In genomic region chr13:95185311-95185710, GRCh38 we compare ENCODE assay signal across 13 cellular contexts.
A peak's percentile ranks its signal among the peaks of the same experiment; 100 is the strongest.
DNase-seq lines count a peak whose midpoint lies in the region; ATAC-seq and TF ChIP-seq lines count a peak whose summit lies in the region.
"Had no signal": no experiment of that assay in that cellular context is flagged by ENCODE, and none has a peak within 500 bp of the region (broad histone marks: within the 10 kb centered on the region; RNA-seq: fewer than 3 reads in every experiment).

No MANE protein-coding gene starts in this region.

- POLR2A ChIA-PET in CD8-positive, alpha-beta memory T cell (lab: Charles Lee), result no interaction called here
- POLR2A ChIA-PET in RWPE1 (lab: Yijun Ruan, JAX; ENCODE audit: low non-redundant PET), result no interaction called here

- peaks cover 10% of the 10 kb centered on the region; the same call in 1 of the 2 replicates for H3K36me3 ChIP-seq in BLaER1
- no peaks in the 10 kb centered on the region for H3K36me3 ChIP-seq in CD8-positive, alpha-beta memory T cell (ENCODE audit: insufficient read depth, low read length)
- H3K36me3 ChIP-seq: gastroesophageal sphincter had no signal

- H3K4me1 Mint-ChIP-seq in CD8-positive, alpha-beta memory T cell, result peaks cover 26 to 56% (median 53%) of the 10 kb centered on the region in 3 donors
- H3K4me1 Mint-ChIP-seq in central memory CD8-positive, alpha-beta T cell, result peaks cover 15% of the 10 kb centered on the region
- H3K4me1 Mint-ChIP-seq: nephron progenitor cell had no signal

- no peaks in the 10 kb centered on the region for H3K9me3 Mint-ChIP-seq in CD8-positive, alpha-beta memory T cell
- no peaks in the 10 kb centered on the region for H3K9me3 Mint-ChIP-seq in central memory CD8-positive, alpha-beta T cell

- peaks cover 58% of the 10 kb centered on the region for H3K4me1 ChIP-seq in BLaER1
- H3K4me1 ChIP-seq in CD8-positive, alpha-beta memory T cell (ENCODE audit: insufficient read depth, low read length), result peaks cover 46% of the 10 kb centered on the region

- DNase-seq in CD8-positive, alpha-beta memory T cell, result no peak
- peak; percentile 7 for DNase-seq in RWPE1 (ENCODE audit: low spot score)
- DNase-seq in central memory CD8-positive, alpha-beta T cell (ENCODE audit: low spot score in 2 of 2), result no peak
- no peak for DNase-seq in left colon
- no peak for DNase-seq in KG1 (lab: John Stamatoyannopoulos, UW)
- DNase-seq in HPDE6-E6E7 (ENCODE audit: extremely low spot score), result no peak
- DNase-seq: amniotic stem cell, lower lobe of right lung, NCI-H510A, nephron progenitor cell had no signal

- peak overlapping the region; percentile 54 to 83 (median 81) for H3K4me3 Mint-ChIP-seq in CD8-positive, alpha-beta memory T cell
- H3K4me3 Mint-ChIP-seq in central memory CD8-positive, alpha-beta T cell, result peak overlapping the region; percentile 16
- H3K4me3 Mint-ChIP-seq: nephron progenitor cell had no signal

- H3K27ac ChIP-seq in BLaER1, result peak overlapping the region; percentile 53
- H3K27ac ChIP-seq in CD8-positive, alpha-beta memory T cell (ENCODE audit: low read depth, low read length), result no peak overlapping the region
- H3K27ac ChIP-seq in RWPE1, result no peak overlapping the region
- H3K27ac ChIP-seq: gastroesophageal sphincter, lower lobe of right lung, SK-N-MC had no signal

- intact Hi-C loops in left colon (cut with DNase I, micrococcal nuclease), result loop anchor here in 1 of 2 donors (10.0 kb wide), 1 partner anchor 189 kb away; no protein-coding TSS in a partner anchor

- no peaks in the 10 kb centered on the region for H3K27me3 Mint-ChIP-seq in CD8-positive, alpha-beta memory T cell
- no peaks in the 10 kb centered on the region for H3K27me3 Mint-ChIP-seq in central memory CD8-positive, alpha-beta T cell

- no peak overlapping the region for H3K9ac ChIP-seq in BLaER1

- H3K36me3 Mint-ChIP-seq in CD8-positive, alpha-beta memory T cell, result peaks cover 1 to 8% (median 2%) of the 10 kb centered on the region in 3 donors
- H3K36me3 Mint-ChIP-seq in central memory CD8-positive, alpha-beta T cell (ENCODE audit: insufficient read depth), result peaks cover 2% of the 10 kb centered on the region

- no peak for ATAC-seq in central memory CD8-positive, alpha-beta T cell (replicated peaks; ENCODE audit: extremely low read depth, poor library complexity, severe bottlenecking)
- ATAC-seq in left colon, result no peak
- ATAC-seq: gastroesophageal sphincter, lower lobe of right lung had no signal

- no peaks in the 10 kb centered on the region for H3K27me3 ChIP-seq in BLaER1
- H3K27me3 ChIP-seq in CD8-positive, alpha-beta memory T cell (ENCODE audit: insufficient read depth, low read length, poor library complexity, severe bottlenecking), result no peaks in the 10 kb centered on the region
- H3K27me3 ChIP-seq: gastroesophageal sphincter had no signal

- TF ChIP-seq CTCF in RWPE1 (conservative IDR thresholded peaks at IDR 0.05; ENCODE audit: low read depth), result no peak

- no peak overlapping the region for H3K4me3 ChIP-seq in BLaER1
- H3K4me3 ChIP-seq in CD8-positive, alpha-beta memory T cell (ENCODE audit: low read length), result peak overlapping the region; percentile 43
- H3K4me3 ChIP-seq: gastroesophageal sphincter, lower lobe of right lung, SK-N-MC had no signal

- peak overlapping the region; percentile 76 to 94 (median 92) for H3K27ac Mint-ChIP-seq in CD8-positive, alpha-beta memory T cell
- peak overlapping the region; percentile 89 for H3K27ac Mint-ChIP-seq in central memory CD8-positive, alpha-beta T cell (ENCODE audit: low read depth)
- H3K27ac Mint-ChIP-seq: nephron progenitor cell had no signal

- peaks cover 7% of the 10 kb centered on the region; the same call in 1 of the 2 replicates for H3K9me3 ChIP-seq in BLaER1
- H3K9me3 ChIP-seq in CD8-positive, alpha-beta memory T cell (ENCODE audit: low read length), result no peaks in the 10 kb centered on the region
- H3K9me3 ChIP-seq: gastroesophageal sphincter, lower lobe of right lung had no signal

- H3K4me2 ChIP-seq in BLaER1, result peak overlapping the region; percentile 60

- CTCF ChIA-PET in CD8-positive, alpha-beta memory T cell (lab: Charles Lee), result interaction anchor here (0.6 kb wide), 1 partner anchor 110 kb away, joined by 3 read pairs; no protein-coding TSS in a partner anchor
- CTCF ChIA-PET in RWPE1 (lab: Yijun Ruan, JAX), result interaction anchor here (1.8 kb wide), 1 partner anchor 219 kb away, joined by 6 read pairs; no protein-coding TSS in a partner anchor

- H4K20me1 ChIP-seq in BLaER1, result no peaks in the 10 kb centered on the region
